ENCODE assay signal across 31 cellular contexts in the genomic region with DNA sequence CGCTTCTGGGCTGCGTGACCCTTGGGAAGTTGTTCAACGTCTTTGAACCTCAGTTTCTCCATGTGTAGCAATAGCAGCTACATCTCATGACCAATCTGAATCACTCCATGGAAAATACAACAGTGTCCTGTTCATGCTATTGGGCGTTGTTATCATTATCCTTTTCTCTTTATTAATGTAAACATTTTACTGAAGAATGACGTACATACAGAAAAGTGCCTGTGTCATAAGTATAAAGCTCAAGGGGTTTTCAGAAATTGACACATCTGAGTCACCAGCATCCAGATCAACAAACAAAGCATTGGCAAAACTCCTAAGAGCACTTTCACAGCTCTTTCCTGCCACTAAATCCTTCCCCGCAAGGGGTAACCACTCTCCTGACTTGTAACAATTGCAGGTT.
"Had no signal": no experiment of that assay in that cellular context is flagged by ENCODE, and none has a peak within 500 bp of the region (broad histone marks: within the 10 kb centered on the region; RNA-seq: fewer than 3 reads in every experiment).

No MANE protein-coding gene starts in this region.

- H3K27ac Mint-ChIP-seq: activated CD4-positive, alpha-beta memory T cell treated with anti-CD3 and anti-CD28 coated beads for 36 hours; activated CD4-positive, alpha-beta T cell treated with anti-CD3 and anti-CD28 coated beads for 36 hours; activated CD4-positive, alpha-beta T cell treated with anti-CD3 and anti-CD28 coated beads, Interleukin-2, amount 10 ng/mL, durations not matched to agents 24 days and 14 days; activated CD8-positive, alpha-beta memory T cell treated with anti-CD3 and anti-CD28 coated beads, Interleukin-2, amount 10 ng/mL, durations not matched to agents 7 days and 5 days; activated CD8-positive, alpha-beta T cell treated with anti-CD3 and anti-CD28 coated beads, Interleukin-2, amount 10 ng/mL, durations not matched to agents 7 days and 5 days; activated naive CD4-positive, alpha-beta T cell treated with anti-CD3 and anti-CD28 coated beads for 36 hours; activated naive CD4-positive, alpha-beta T cell treated with anti-CD3 and anti-CD28 coated beads, Interleukin-2, amount 50 U/mL, for 24 hours; activated naive CD8-positive, alpha-beta T cell treated with anti-CD3 and anti-CD28 coated beads for 36 hours; activated naive CD8-positive, alpha-beta T cell treated with anti-CD3 and anti-CD28 coated beads, Interleukin-2, amount 50 U/mL, for 24 hours; activated T-helper 1 cell treated with anti-CD3 and anti-CD28 coated beads, Interleukin-12 subunit alpha, Interleukin-12 subunit beta, Interleukin-2, Interleukin-4 antibody, amounts not matched to agents 30 ng/mL and 10 ng/mL and 1 ng/mL, durations not matched to agents 14 hours and 24 hours and 36 hours; activated T-helper 2 cell treated with anti-CD3 and anti-CD28 coated beads, Interferon-gamma antibody, Interleukin-2, Interleukin-4, amounts not matched to agents 10 μg/mL and 5 μg/mL and 100 μg/mL, durations not matched to agents 14 hours and 24 hours and 36 hours; endodermal cell had no signal

- H3K27me3 Mint-ChIP-seq: activated CD4-positive, alpha-beta memory T cell treated with anti-CD3 and anti-CD28 coated beads for 36 hours; activated CD4-positive, alpha-beta T cell treated with anti-CD3 and anti-CD28 coated beads for 36 hours; activated CD8-positive, alpha-beta memory T cell treated with anti-CD3 and anti-CD28 coated beads, Interleukin-2, amount 10 ng/mL, durations not matched to agents 7 days and 5 days; activated naive CD4-positive, alpha-beta T cell treated with anti-CD3 and anti-CD28 coated beads, Interleukin-2, amount 50 U/mL, for 24 hours; activated naive CD8-positive, alpha-beta T cell treated with anti-CD3 and anti-CD28 coated beads for 36 hours; activated naive CD8-positive, alpha-beta T cell treated with anti-CD3 and anti-CD28 coated beads, Interleukin-2, amount 50 U/mL, for 24 hours had no signal

- H3K4me3 Mint-ChIP-seq: activated CD4-positive, alpha-beta memory T cell treated with anti-CD3 and anti-CD28 coated beads for 36 hours; activated CD4-positive, alpha-beta T cell treated with anti-CD3 and anti-CD28 coated beads for 36 hours; activated CD4-positive, alpha-beta T cell treated with anti-CD3 and anti-CD28 coated beads, Interleukin-2, amount 10 ng/mL, durations not matched to agents 24 days and 14 days; activated CD8-positive, alpha-beta memory T cell treated with anti-CD3 and anti-CD28 coated beads, Interleukin-2, amount 10 ng/mL, durations not matched to agents 7 days and 5 days; activated CD8-positive, alpha-beta T cell treated with anti-CD3 and anti-CD28 coated beads, Interleukin-2, amount 10 ng/mL, durations not matched to agents 7 days and 5 days; activated naive CD4-positive, alpha-beta T cell treated with anti-CD3 and anti-CD28 coated beads for 36 hours; activated naive CD4-positive, alpha-beta T cell treated with anti-CD3 and anti-CD28 coated beads, Interleukin-2, amount 50 U/mL, for 24 hours; activated naive CD8-positive, alpha-beta T cell treated with anti-CD3 and anti-CD28 coated beads for 36 hours; activated naive CD8-positive, alpha-beta T cell treated with anti-CD3 and anti-CD28 coated beads, Interleukin-2, amount 50 U/mL, for 24 hours; activated T-helper 1 cell treated with anti-CD3 and anti-CD28 coated beads, Interleukin-12 subunit alpha, Interleukin-12 subunit beta, Interleukin-2, Interleukin-4 antibody, amounts not matched to agents 30 ng/mL and 10 ng/mL and 1 ng/mL, durations not matched to agents 14 hours and 24 hours and 36 hours; endodermal cell had no signal

- H3K4me1 ChIP-seq: body of pancreas, colonic mucosa, esophagus muscularis mucosa, foreskin keratinocyte, gastrocnemius medialis, heart left ventricle had no signal

- DNase-seq: activated CD4-positive, alpha-beta memory T cell treated with anti-CD3 and anti-CD28 coated beads for 36 hours; activated CD4-positive, alpha-beta T cell treated with anti-CD3 and anti-CD28 coated beads for 36 hours; activated CD4-positive, alpha-beta T cell treated with anti-CD3 and anti-CD28 coated beads, Interleukin-2, amount 10 ng/mL, durations not matched to agents 24 days and 14 days; activated CD4-positive, CD25-positive, alpha-beta regulatory T cell; activated CD4-positive, CD25-positive, alpha-beta regulatory T cell treated with anti-CD3 and anti-CD28 coated beads, Interleukin-2, amount 50 U/mL, for 72 hours; activated CD8-positive, alpha-beta memory T cell treated with anti-CD3 and anti-CD28 coated beads, Interleukin-2, amount 10 ng/mL, durations not matched to agents 7 days and 5 days; activated CD8-positive, alpha-beta memory T cell treated with anti-CD3 and anti-CD28 coated beads, Interleukin-2, amount 50 U/mL, for 4 hours; activated CD8-positive, alpha-beta T cell treated with anti-CD3 and anti-CD28 coated beads, Interleukin-2, amount 10 ng/mL, durations not matched to agents 7 days and 5 days; activated effector memory CD4-positive, alpha-beta T cell treated with anti-CD3 and anti-CD28 coated beads, Interleukin-2, amount 50 U/mL, for 16 hours; activated naive CD4-positive, alpha-beta T cell treated with anti-CD3 and anti-CD28 coated beads for 36 hours; activated naive CD8-positive, alpha-beta T cell treated with anti-CD3 and anti-CD28 coated beads for 36 hours; activated naive CD8-positive, alpha-beta T cell treated with anti-CD3 and anti-CD28 coated beads, Interleukin-2, amount 50 U/mL, for 24 hours; activated T-cell treated with anti-CD3 and anti-CD28 coated beads, Interleukin-2, amount 50 U/mL, for 1 hour; activated T-cell treated with anti-CD3 and anti-CD28 coated beads, Interleukin-2, amount 50 U/mL, for 48 hours; adrenal gland; amygdala; aorta; body of pancreas; caudate nucleus; colonic mucosa; effector CD8-positive, alpha-beta T cell; endodermal cell; foreskin keratinocyte; gastrocnemius medialis; glutamatergic neuron; heart left ventricle; T-helper 2 cell had no signal

- H3K4me3 ChIP-seq: adrenal gland, body of pancreas, colonic mucosa, esophagus muscularis mucosa, gastrocnemius medialis, heart left ventricle had no signal

- H3K27me3 ChIP-seq: adrenal gland, body of pancreas, colonic mucosa, esophagus muscularis mucosa, foreskin keratinocyte, heart left ventricle had no signal

- H3K36me3 ChIP-seq: adrenal gland, colonic mucosa, esophagus muscularis mucosa, gastrocnemius medialis, heart left ventricle had no signal

- ATAC-seq: activated CD4-positive, alpha-beta T cell treated with anti-CD3 and anti-CD28 coated beads for 36 hours; activated CD8-positive, alpha-beta memory T cell treated with anti-CD3 and anti-CD28 coated beads, Interleukin-2, amount 10 ng/mL, durations not matched to agents 7 days and 5 days; activated CD8-positive, alpha-beta T cell treated with anti-CD3 and anti-CD28 coated beads, Interleukin-2, amount 10 ng/mL, durations not matched to agents 7 days and 5 days; activated naive CD8-positive, alpha-beta T cell treated with anti-CD3 and anti-CD28 coated beads, Interleukin-2, amount 50 U/mL, for 24 hours; body of pancreas; foreskin keratinocyte; gastrocnemius medialis; heart left ventricle had no signal

- H3K9me3 ChIP-seq: adrenal gland, colonic mucosa, gastrocnemius medialis had no signal

- H3K27ac ChIP-seq: adrenal gland, body of pancreas, colonic mucosa, esophagus muscularis mucosa, foreskin keratinocyte, gastrocnemius medialis, heart left ventricle had no signal
